Comparison of ENCODE assay signal across 14 cellular contexts in the genomic region with DNA sequence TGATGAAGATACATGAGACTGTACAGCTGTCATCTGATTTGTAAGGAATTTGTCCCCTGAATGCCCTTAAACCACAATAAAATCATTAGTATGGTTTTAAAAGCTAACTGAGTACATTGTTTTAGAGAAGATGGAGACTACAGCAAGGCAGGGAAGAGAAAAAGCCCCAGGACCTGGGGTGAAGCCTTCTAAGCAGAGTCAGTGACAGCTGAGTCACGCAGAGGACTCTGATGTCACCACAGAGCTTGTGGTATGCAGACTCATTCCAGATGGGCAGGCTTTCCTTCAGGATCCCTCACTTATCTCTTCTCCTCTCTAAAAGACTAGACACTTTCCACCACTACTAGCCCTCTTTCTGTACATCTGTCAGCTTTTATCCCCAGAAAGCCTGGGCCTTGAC.
DNase-seq lines count a peak whose midpoint lies in the region; ATAC-seq and TF ChIP-seq lines count a peak whose summit lies in the region.
"Had no signal": no experiment of that assay in that cellular context is flagged by ENCODE, and none has a peak within 500 bp of the region (broad histone marks: within the 10 kb centered on the region; RNA-seq: fewer than 3 reads in every experiment).

No MANE protein-coding gene starts in this region.

- no peak overlapping the region for H3K4me3 ChIP-seq in testis

- H3K9me3 ChIP-seq in testis = no peaks in the 10 kb centered on the region

- no peaks in the 10 kb centered on the region for H3K36me3 ChIP-seq in testis (ENCODE audit: low read depth, missing control alignments)

- H3K27ac ChIP-seq in testis = no peak overlapping the region

- H3K9me3 Mint-ChIP-seq in activated T-helper 2 cell treated with anti-CD3 and anti-CD28 coated beads, Interferon-gamma antibody, Interleukin-2, Interleukin-4, amounts not matched to agents 10 μg/mL and 5 μg/mL and 100 μg/mL, durations not matched to agents 14 hours and 24 hours and 36 hours = no peaks in the 10 kb centered on the region
- H3K9me3 Mint-ChIP-seq in activated naive CD4-positive, alpha-beta T cell treated with anti-CD3 and anti-CD28 coated beads, Interleukin-2, amount 50 U/mL, for 72 hours = peaks cover 5 to 11% of the 10 kb centered on the region in 2 donors
- no peaks in the 10 kb centered on the region for H3K9me3 Mint-ChIP-seq in activated T-cell treated with anti-CD3 and anti-CD28 coated beads, Interleukin-2, amount 50 U/mL, for 4 hours

- no peak overlapping the region for H3K4me3 Mint-ChIP-seq in activated T-helper 2 cell treated with anti-CD3 and anti-CD28 coated beads, Interferon-gamma antibody, Interleukin-2, Interleukin-4, amounts not matched to agents 10 μg/mL and 5 μg/mL and 100 μg/mL, durations not matched to agents 14 hours and 24 hours and 36 hours (ENCODE audit: low read depth)
- no peak overlapping the region for H3K4me3 Mint-ChIP-seq in activated T-cell treated with anti-CD3 and anti-CD28 coated beads, Interleukin-2, amount 50 U/mL, for 4 hours

- no peak overlapping the region for H3K27ac Mint-ChIP-seq in activated T-helper 2 cell treated with anti-CD3 and anti-CD28 coated beads, Interferon-gamma antibody, Interleukin-2, Interleukin-4, amounts not matched to agents 10 μg/mL and 5 μg/mL and 100 μg/mL, durations not matched to agents 14 hours and 24 hours and 36 hours
- H3K27ac Mint-ChIP-seq in activated naive CD4-positive, alpha-beta T cell treated with anti-CD3 and anti-CD28 coated beads, Interleukin-2, amount 50 U/mL, for 72 hours = no peak overlapping the region

- TF ChIP-seq POLR2A in testis (IDR thresholded peaks at IDR 0.05) = no peak

- intact Hi-C loops in testis (cut with DNase I; ENCODE audit: low total_unique reads) = no loop called here
- intact Hi-C loops in activated T-helper 2 cell treated with anti-CD3 and anti-CD28 coated beads, Interferon-gamma antibody, Interleukin-2, Interleukin-4, amounts not matched to agents 10 μg/mL and 5 μg/mL and 100 μg/mL, durations not matched to agents 14 hours and 24 hours and 36 hours (cut with micrococcal nuclease) = no loop called here

- no peaks in the 10 kb centered on the region for H3K4me1 ChIP-seq in testis

- H3K4me1 Mint-ChIP-seq in activated T-helper 2 cell treated with anti-CD3 and anti-CD28 coated beads, Interferon-gamma antibody, Interleukin-2, Interleukin-4, amounts not matched to agents 10 μg/mL and 5 μg/mL and 100 μg/mL, durations not matched to agents 14 hours and 24 hours and 36 hours (ENCODE audit: low read depth) = no peaks in the 10 kb centered on the region
- no peaks in the 10 kb centered on the region for H3K4me1 Mint-ChIP-seq in activated T-cell treated with anti-CD3 and anti-CD28 coated beads, Interleukin-2, amount 50 U/mL, for 4 hours (ENCODE audit: low read depth)

- ATAC-seq in GM19463 (IDR thresholded peaks at IDR 0.05; ENCODE audit: unreplicated experiment) (peak; percentile 77), HG03565 (IDR thresholded peaks at IDR 0.05; ENCODE audit: unreplicated experiment) (peak; percentile 46)
- no peak for ATAC-seq in activated naive CD4-positive, alpha-beta T cell treated with anti-CD3 and anti-CD28 coated beads, Interleukin-2, amount 50 U/mL, for 72 hours
- ATAC-seq in activated T-cell treated with anti-CD3 and anti-CD28 coated beads, Interleukin-2, amount 50 U/mL, for 4 hours = no peak
- ATAC-seq: right cardiac atrium had no signal

- TF ChIP-seq CTCF in testis (IDR thresholded peaks at IDR 0.05) = no peak

- no peaks in the 10 kb centered on the region for H3K36me3 Mint-ChIP-seq in activated T-helper 2 cell treated with anti-CD3 and anti-CD28 coated beads, Interferon-gamma antibody, Interleukin-2, Interleukin-4, amounts not matched to agents 10 μg/mL and 5 μg/mL and 100 μg/mL, durations not matched to agents 14 hours and 24 hours and 36 hours (ENCODE audit: low read depth)
- peaks cover 0 to 6% of the 10 kb centered on the region in 2 donors for H3K36me3 Mint-ChIP-seq in activated naive CD4-positive, alpha-beta T cell treated with anti-CD3 and anti-CD28 coated beads, Interleukin-2, amount 50 U/mL, for 72 hours
- no peaks in the 10 kb centered on the region for H3K36me3 Mint-ChIP-seq in activated T-cell treated with anti-CD3 and anti-CD28 coated beads, Interleukin-2, amount 50 U/mL, for 4 hours (ENCODE audit: insufficient read depth)

- DNase-seq in cerebellar cortex (ENCODE audit: low spot score) (peak; percentile 4), retina (peak; percentile 25), testis (no peak)
- no peak for DNase-seq in activated T-helper 2 cell treated with anti-CD3 and anti-CD28 coated beads, Interferon-gamma antibody, Interleukin-2, Interleukin-4, amounts not matched to agents 10 μg/mL and 5 μg/mL and 100 μg/mL, durations not matched to agents 14 hours and 24 hours and 36 hours (ENCODE audit: low spot score)
- DNase-seq in activated naive CD4-positive, alpha-beta T cell treated with anti-CD3 and anti-CD28 coated beads, Interleukin-2, amount 50 U/mL, for 72 hours (ENCODE audit: low spot score in 2 of 2) = no peak
- no peak for DNase-seq in activated T-cell treated with anti-CD3 and anti-CD28 coated beads, Interleukin-2, amount 50 U/mL, for 4 hours
- DNase-seq: activated CD4-positive, alpha-beta T cell treated with anti-CD3 and anti-CD28 coated beads for 48 hours; activated naive CD4-positive, alpha-beta T cell treated with anti-CD3 and anti-CD28 coated beads, Interleukin-2, amount 50 U/mL, for 16 hours; Karpas-422; midbrain; SIG-M5 had no signal

- WGBS in testis, 2 donors = 96 to 100% methylated on average over 1 of the region's 1 CpG

- no peaks in the 10 kb centered on the region for H3K27me3 Mint-ChIP-seq in activated T-helper 2 cell treated with anti-CD3 and anti-CD28 coated beads, Interferon-gamma antibody, Interleukin-2, Interleukin-4, amounts not matched to agents 10 μg/mL and 5 μg/mL and 100 μg/mL, durations not matched to agents 14 hours and 24 hours and 36 hours (ENCODE audit: low read depth)
- H3K27me3 Mint-ChIP-seq in activated T-cell treated with anti-CD3 and anti-CD28 coated beads, Interleukin-2, amount 50 U/mL, for 4 hours (ENCODE audit: low read depth) = no peaks in the 10 kb centered on the region

- H3K27me3 ChIP-seq in testis = no peaks in the 10 kb centered on the region

Comparison
In these comparisons a context has a peak if more than half of its experiments do, and no peak if none do; other contexts are left out.
1. ATAC-seq: peak in GM19463 (single experiment) and HG03565 (single experiment); none in activated naive CD4-positive, alpha-beta T cell treated with anti-CD3 and anti-CD28 coated beads, Interleukin-2, amount 50 U/mL, for 72 hours (0 of 2) and activated T-cell treated with anti-CD3 and anti-CD28 coated beads, Interleukin-2, amount 50 U/mL, for 4 hours (0 of 2).
2. DNase-seq: peak in cerebellar cortex (single experiment) and retina (single experiment); none in testis (single experiment), activated T-helper 2 cell treated with anti-CD3 and anti-CD28 coated beads, Interferon-gamma antibody, Interleukin-2, Interleukin-4, amounts not matched to agents 10 μg/mL and 5 μg/mL and 100 μg/mL, durations not matched to agents 14 hours and 24 hours and 36 hours (single experiment), activated naive CD4-positive, alpha-beta T cell treated with anti-CD3 and anti-CD28 coated beads, Interleukin-2, amount 50 U/mL, for 72 hours (0 of 2) and activated T-cell treated with anti-CD3 and anti-CD28 coated beads, Interleukin-2, amount 50 U/mL, for 4 hours (single experiment).